In the genomic region with DNA sequence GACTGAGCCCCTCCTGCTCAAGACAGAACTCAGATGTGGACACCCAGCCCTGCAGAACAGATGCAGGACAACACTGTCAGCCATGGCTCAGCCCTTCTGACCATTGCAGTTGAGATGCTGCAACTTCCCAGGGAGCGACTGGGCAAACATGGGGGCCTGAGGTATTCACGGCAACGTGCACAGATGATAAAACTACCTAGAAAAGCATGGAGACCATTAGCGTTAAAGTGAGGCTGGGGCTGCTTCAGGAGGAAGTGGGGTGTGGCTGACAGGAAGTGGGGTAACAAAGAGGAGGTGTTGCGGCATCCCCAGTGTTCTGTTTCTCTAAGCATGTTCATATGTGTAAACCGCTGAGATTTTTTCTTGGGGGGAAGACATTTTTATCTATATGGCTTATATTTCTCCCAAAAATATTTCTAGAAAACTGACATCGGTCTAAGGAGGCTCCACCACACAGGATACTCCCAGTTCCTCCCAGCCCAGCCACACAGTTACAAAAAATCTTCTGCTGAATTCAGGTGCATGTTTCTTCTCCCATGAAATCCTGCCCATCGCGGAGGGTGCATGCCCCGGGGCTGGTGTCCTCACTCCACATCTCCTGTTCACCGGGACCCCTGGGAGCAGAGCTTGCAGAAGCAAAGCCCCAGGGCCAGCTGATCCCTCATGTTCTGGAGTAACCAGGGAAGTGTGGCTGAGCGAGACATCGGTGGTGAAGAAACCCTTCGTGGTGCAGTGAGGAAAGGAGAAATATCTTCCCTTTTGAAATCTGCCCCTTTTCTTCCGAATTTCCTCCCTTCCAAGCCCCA, we compare ENCODE assay signal across 12 cellular contexts. TPM values are rescaled to one million over a fixed set of nuclear protein-coding genes. Genes with fewer than 3 reads are reported as not detected.
DNase-seq lines count a peak whose midpoint lies in the region; ATAC-seq, FAIRE-seq and TF ChIP-seq lines count a peak whose summit lies in the region.
"Had no signal": no experiment of that assay in that cellular context is flagged by ENCODE, and none has a peak within 500 bp of the region (broad histone marks: within the 10 kb centered on the region; RNA-seq: fewer than 3 reads in every experiment).

No MANE protein-coding gene starts in this region.

- no peak overlapping the region for H3K4me3 Mint-ChIP-seq in GM23338
- H3K4me3 Mint-ChIP-seq in T-helper 1 cell treated with Interleukin-12 subunit alpha and Interleukin-12 subunit beta and Interleukin-4 antibody, amounts not matched to agents 30 μg/mL and 1 μg/mL, for 36 hours = peak overlapping the region; percentile 53

- RAD21 ChIA-PET in GM12878 (lab: Charles Lee; ENCODE audit: unreplicated experiment) = no interaction called here

- H3F3A ChIP-seq in GM23338 (replicated peaks; ENCODE audit: low read depth) = no peaks in the 10 kb centered on the region

- H2AFZ ChIP-seq in GM23338 = 0 out of 2 replicates have a peak overlapping the region, but pooled peaks have one; percentile 59
- no peak overlapping the region; the same call in 1 of the 2 replicates for H2AFZ ChIP-seq in GM12878 (ENCODE audit: control insufficient read depth, low read depth, low read length)

- TF ChIP-seq EP300 in GM12878 (IDR thresholded peaks at IDR 0.05; ENCODE audit: borderline replicate concordance in 1 of 2, control insufficient read depth in 1 of 2, low read depth in 2 of 2, low read length in 2 of 2) = no peak

- no peak overlapping the region for H3K4me2 ChIP-seq in GM23338
- H3K4me2 ChIP-seq in GM12878 (ENCODE audit: control insufficient read depth, insufficient read depth) = no peak overlapping the region

- H3K9me3 ChIP-seq in GM12878 (replicated peaks; ENCODE audit: control insufficient read depth, insufficient read depth, low read length) (no peaks in the 10 kb centered on the region), neutrophil (no peaks in the 10 kb centered on the region)
- H3K9me3 ChIP-seq: ovary had no signal

- POLR2A ChIA-PET in GM12878 (lab: Charles Lee) = no interaction called here

- CTCF ChIA-PET in GM12878 (lab: Yijun Ruan, JAX) = no interaction called here

- WGBS in GM12878 (ENCODE audit: insufficient coverage, insufficient replicate concordance, low lambda C conversion rate, missing lambda C conversion rate) = 37% methylated on average over 15 of the region's 15 CpGs

- H3K36me3 ChIP-seq in GM23338 (ENCODE audit: insufficient read depth) (no peaks in the 10 kb centered on the region), GM12878 (ENCODE audit: control insufficient read depth in 2 of 2, insufficient read depth in 2 of 2, low read length in 1 of 2) (no peaks in the 10 kb centered on the region), neutrophil (peaks cover 24% of the 10 kb centered on the region)
- H3K36me3 ChIP-seq: ovary had no signal

- no peaks in the 10 kb centered on the region; the same call in 2 of the 3 replicates for H3K36me3 Mint-ChIP-seq in GM23338 (ENCODE audit: low read depth)
- no peaks in the 10 kb centered on the region for H3K36me3 Mint-ChIP-seq in T-helper 1 cell treated with Interleukin-12 subunit alpha and Interleukin-12 subunit beta and Interleukin-4 antibody, amounts not matched to agents 30 μg/mL and 1 μg/mL, for 36 hours (ENCODE audit: low read depth)

- H3K9me3 Mint-ChIP-seq in GM23338 = no peaks in the 10 kb centered on the region; the same call in 1 of the 3 replicates
- H3K9me3 Mint-ChIP-seq in T-helper 1 cell treated with Interleukin-12 subunit alpha and Interleukin-12 subunit beta and Interleukin-4 antibody, amounts not matched to agents 30 μg/mL and 1 μg/mL, for 36 hours = no peaks in the 10 kb centered on the region

- TF ChIP-seq POLR2A in GM12878 (IDR thresholded peaks at IDR 0.05; ENCODE audit: low read depth, low read length) = no peak

- H3K4me1 ChIP-seq in GM23338 (ENCODE audit: insufficient read depth) (no peaks in the 10 kb centered on the region), GM12878 (ENCODE audit: control insufficient read depth, insufficient read depth, low read length) (peaks cover 5% of the 10 kb centered on the region; the same call in 1 of the 2 replicates), neutrophil (ENCODE audit: control insufficient read depth in 1 of 2, insufficient read depth in 1 of 2, low read depth in 1 of 2, low read length in 1 of 2) (peaks cover 94 to 96% of the 10 kb centered on the region in 2 experiments)

- SMC1A ChIA-PET in GM12878 (lab: Charles Lee; ENCODE audit: uncharacterized antibody, unreplicated experiment) = no interaction called here

- H3K4me3 ChIP-seq in GM23338 = no peak overlapping the region
- H3K4me3 ChIP-seq in GM12878 = no peak overlapping the region
- H3K4me3 ChIP-seq in neutrophil (ENCODE audit: low read depth in 1 of 2, low read length in 1 of 2) = peak overlapping the region; percentile 71 to 95
- H3K4me3 ChIP-seq: ovary had no signal

- no TSS peak for BruUV-seq in GM12878 (replicated peaks; lab: Mats Ljungman, UMichigan)

- TF ChIP-seq CTCF in GM23338 (conservative IDR thresholded peaks at IDR 0.05; ENCODE audit: low read depth in 2 of 2) (no peak), GM12878 (IDR thresholded peaks at IDR 0.05 in 2 of 3, conservative IDR thresholded peaks at IDR 0.05 in 1 of 3; ENCODE audit: control insufficient read depth in 2 of 3, extremely low read depth in 1 of 3, insufficient read depth in 1 of 3, low read depth in 3 of 3, low read length in 3 of 3) (no peak), neutrophil (IDR thresholded peaks at IDR 0.05) (no peak)

- no peaks in the 10 kb centered on the region for H4K20me1 ChIP-seq in GM23338 (replicated peaks; ENCODE audit: insufficient read depth)
- no peaks in the 10 kb centered on the region for H4K20me1 ChIP-seq in GM12878 (ENCODE audit: control insufficient read depth, insufficient read depth)

- H3K9ac ChIP-seq in GM12878 (ENCODE audit: control insufficient read depth, insufficient read depth, low read length) = no peak overlapping the region

- H3K27me3 ChIP-seq in GM23338 (ENCODE audit: insufficient read depth) (no peaks in the 10 kb centered on the region), GM12878 (replicated peaks in 1 of 2; ENCODE audit: control insufficient read depth in 2 of 2, insufficient read depth in 2 of 2, low read length in 1 of 2) (peaks cover 0 to 3% of the 10 kb centered on the region in 2 experiments; a peak in 2 of 4 replicates), neutrophil (no peaks in the 10 kb centered on the region)
- H3K27me3 ChIP-seq: ovary had no signal

- no peak for DNase-seq in GM23338 (ENCODE audit: low spot score)
- no peak for DNase-seq in GM12878 (ENCODE audit: low read depth, low spot score)
- no peak for DNase-seq in globus pallidus (ENCODE audit: low spot score)
- no peak for DNase-seq in RKO (ENCODE audit: low spot score)
- DNase-seq in NCI-H226 = no peak
- no peak for DNase-seq in HCEC 1CT

- ATAC-seq in GM23338 (no peak), GM12878 (no peak)

- H3K27ac ChIP-seq in GM23338 (ENCODE audit: low read depth) = no peak overlapping the region
- H3K27ac ChIP-seq in GM12878 (ENCODE audit: control insufficient read depth, insufficient read depth) = no peak overlapping the region
- H3K27ac ChIP-seq in neutrophil = peak overlapping the region; percentile 98
- H3K27ac ChIP-seq: ovary had no signal

- H3K27ac Mint-ChIP-seq in GM23338 = no peak overlapping the region
- peak overlapping the region; percentile 82 for H3K27ac Mint-ChIP-seq in T-helper 1 cell treated with Interleukin-12 subunit alpha and Interleukin-12 subunit beta and Interleukin-4 antibody, amounts not matched to agents 30 μg/mL and 1 μg/mL, for 36 hours

- TF ChIP-seq RAD21 in GM12878 (IDR thresholded peaks at IDR 0.05; ENCODE audit: insufficient read depth, low read depth, low read length) = no peak

- no peaks in the 10 kb centered on the region for H3K9me2 ChIP-seq in GM23338 (ENCODE audit: insufficient read depth)

- peaks cover 20% of the 10 kb centered on the region for H3K27me3 Mint-ChIP-seq in GM23338 (ENCODE audit: insufficient read depth, low read depth, poor library complexity)
- peaks cover 10% of the 10 kb centered on the region for H3K27me3 Mint-ChIP-seq in T-helper 1 cell treated with Interleukin-12 subunit alpha and Interleukin-12 subunit beta and Interleukin-4 antibody, amounts not matched to agents 30 μg/mL and 1 μg/mL, for 36 hours (ENCODE audit: low read depth)

- H3K4me1 Mint-ChIP-seq in GM23338 = peaks cover 4% of the 10 kb centered on the region; the same call in 2 of the 3 replicates
- peaks cover 43% of the 10 kb centered on the region for H3K4me1 Mint-ChIP-seq in T-helper 1 cell treated with Interleukin-12 subunit alpha and Interleukin-12 subunit beta and Interleukin-4 antibody, amounts not matched to agents 30 μg/mL and 1 μg/mL, for 36 hours (ENCODE audit: low read depth)

- no peak for FAIRE-seq in GM12878 (lab: Jason Lieb, UNC)
- FAIRE-seq: GM19239 had no signal

- in situ Hi-C loops in GM12878 (cut with MboI) = no loop called here

- intact Hi-C loops in GM12878 (cut with micrococcal nuclease; ENCODE audit: unreplicated experiment) = no loop called here

- H3K79me2 ChIP-seq in GM23338 (replicated peaks; ENCODE audit: insufficient read depth) (no peaks in the 10 kb centered on the region), GM12878 (ENCODE audit: control insufficient read depth, insufficient read depth, low read length) (no peaks in the 10 kb centered on the region)

RNA-seq across cellular contexts. Expression of a gene that starts 1.1 kb away (rescaled TPM):
- total RNA-seq in GM23338 (2014; rRNA removed; shearing (Covaris generic)) = not detected in 2 replicates
- polyA plus RNA-seq in GM23338 (2016; fragmentation: Nextera tagmentation; extraction: Ambion mirVana) = not detected in 2 replicates
- total RNA-seq in GM12878 (2013; cell fraction: nucleolus; rRNA removed) = not detected in 2 replicates
- total RNA-seq in GM12878 (2014; rRNA removed) = not detected in 2 replicates
- total RNA-seq in GM12878 (2014; rRNA removed; fragmentation: Illumina TruSeq; extraction: Trizol) = not detected in 2 replicates
- total RNA-seq in GM12878 (2021) = not detected in 2 replicates
- not detected for polyA plus RNA-seq in GM12878 (2011; ENCODE audit: low read depth)
- polyA plus RNA-seq in GM12878 (2011; rRNA removed) = 0.10 TPM in 2 replicates
- polyA plus RNA-seq in GM12878 (2011; cell fraction: cytosol; rRNA removed) = 0.03 and 0.05 TPM in 2 replicates
- polyA plus RNA-seq in GM12878 (2011; cell fraction: nucleus; rRNA removed) = 0.07 and 0.30 TPM in 2 replicates
- not detected in 2 replicates for polyA plus RNA-seq in GM12878 (2012)
- not detected in 2 replicates for polyA plus RNA-seq in GM12878 (2014; fragmentation: Illumina TruSeq; extraction: Trizol)
- polyA plus RNA-seq in GM12878 (2014; fragmentation: Nextera tagmentation; extraction: Ambion mirVana) = not detected
- polyA plus RNA-seq in GM12878 (2014; rRNA removed) = not detected in 2 replicates
- not detected for polyA plus RNA-seq in GM12878 (2016; fragmentation: Nextera tagmentation; extraction: Ambion mirVana)
- 0.21 TPM in 1 of 2 replicates, not detected in the other for polyA minus RNA-seq in GM12878 (2011; rRNA and poly(A)+ RNA removed)
- polyA minus RNA-seq in GM12878 (2011; cell fraction: cytosol; rRNA and poly(A)+ RNA removed) = not detected in 2 replicates
- not detected in 2 replicates for polyA minus RNA-seq in GM12878 (2011; cell fraction: nucleus; rRNA and poly(A)+ RNA removed)
- total RNA-seq: RPMI7951 had no signal

RNA-seq across cellular contexts. Expression of a gene that starts 15.4 kb away (rescaled TPM):
- total RNA-seq in GM23338 (2014; rRNA removed; shearing (Covaris generic)) = 15.6 and 18.8 TPM in 2 replicates
- polyA plus RNA-seq in GM23338 (2016; fragmentation: Nextera tagmentation; extraction: Ambion mirVana) = 3.7 and 11.0 TPM in 2 replicates
- total RNA-seq in GM12878 (2013; cell fraction: nucleolus; rRNA removed) = 7.2 and 9.4 TPM in 2 replicates
- total RNA-seq in GM12878 (2014; rRNA removed) = 6.2 and 8.9 TPM in 2 replicates
- total RNA-seq in GM12878 (2014; rRNA removed; fragmentation: Illumina TruSeq; extraction: Trizol) = 0.51 and 0.54 TPM in 2 replicates
- 9.9 and 10.5 TPM in 2 replicates for total RNA-seq in GM12878 (2021)
- polyA plus RNA-seq in GM12878 (2011; ENCODE audit: low read depth) = 0.58 TPM
- polyA plus RNA-seq in GM12878 (2011; rRNA removed) = 1.4 and 3.0 TPM in 2 replicates
- 4.7 and 7.6 TPM in 2 replicates for polyA plus RNA-seq in GM12878 (2011; cell fraction: cytosol; rRNA removed)
- polyA plus RNA-seq in GM12878 (2011; cell fraction: nucleus; rRNA removed) = 25.5 and 26.3 TPM in 2 replicates
- polyA plus RNA-seq in GM12878 (2012) = 2.8 and 4.3 TPM in 2 replicates
- 0.59 and 0.71 TPM in 2 replicates for polyA plus RNA-seq in GM12878 (2014; fragmentation: Illumina TruSeq; extraction: Trizol)
- polyA plus RNA-seq in GM12878 (2014; fragmentation: Nextera tagmentation; extraction: Ambion mirVana) = under 1 TPM in 1 of 2 experiments, not detected in 1; 0.02 TPM
- polyA plus RNA-seq in GM12878 (2014; rRNA removed) = 5.8 and 8.1 TPM in 2 replicates
- polyA plus RNA-seq in GM12878 (2016; fragmentation: Nextera tagmentation; extraction: Ambion mirVana) = 1 to 10 TPM in 1 of 2 experiments, under 1 TPM in 1; 0.28 to 3.6 TPM
- polyA minus RNA-seq in GM12878 (2011; rRNA and poly(A)+ RNA removed) = 1.3 and 2.1 TPM in 2 replicates
- 2.4 and 2.9 TPM in 2 replicates for polyA minus RNA-seq in GM12878 (2011; cell fraction: cytosol; rRNA and poly(A)+ RNA removed)
- polyA minus RNA-seq in GM12878 (2011; cell fraction: nucleus; rRNA and poly(A)+ RNA removed) = 3.6 and 5.5 TPM in 2 replicates

RNA-seq across cellular contexts. Expression of a gene that starts 18.5 kb away (rescaled TPM):
- not detected in 2 replicates for total RNA-seq in GM23338 (2014; rRNA removed; shearing (Covaris generic))
- polyA plus RNA-seq in GM23338 (2016; fragmentation: Nextera tagmentation; extraction: Ambion mirVana) (not detected in 2 replicates), GM12878 (2011; rRNA removed) (0.06 and 0.15 TPM in 2 replicates), GM12878 (2014; fragmentation: Illumina TruSeq; extraction: Trizol) (not detected in 2 replicates), GM12878 (2014; fragmentation: Nextera tagmentation; extraction: Ambion mirVana) (not detected), GM12878 (2014; rRNA removed) (not detected in 2 replicates), GM12878 (2016; fragmentation: Nextera tagmentation; extraction: Ambion mirVana) (not detected)
- total RNA-seq in GM12878 (2013; cell fraction: nucleolus; rRNA removed) = not detected in 2 replicates
- total RNA-seq in GM12878 (2014; rRNA removed) (not detected in 2 replicates), GM12878 (2014; rRNA removed; fragmentation: Illumina TruSeq; extraction: Trizol) (not detected in 2 replicates), GM12878 (2021) (not detected in 2 replicates)
- not detected for polyA plus RNA-seq in GM12878 (2011; ENCODE audit: low read depth)
- 0.07 and 0.18 TPM in 2 replicates for polyA plus RNA-seq in GM12878 (2011; cell fraction: cytosol; rRNA removed)
- polyA plus RNA-seq in GM12878 (2011; cell fraction: nucleus; rRNA removed) = 0.18 and 0.21 TPM in 2 replicates
- polyA plus RNA-seq in GM12878 (2012) = not detected in 2 replicates
- not detected in 2 replicates for polyA minus RNA-seq in GM12878 (2011; rRNA and poly(A)+ RNA removed)
- polyA minus RNA-seq in GM12878 (2011; cell fraction: cytosol; rRNA and poly(A)+ RNA removed) = not detected in 2 replicates
- polyA minus RNA-seq in GM12878 (2011; cell fraction: nucleus; rRNA and poly(A)+ RNA removed) = not detected in 2 replicates
- total RNA-seq: M059J, RPMI7951 had no signal

RNA-seq across cellular contexts. Expression of a gene that starts 40.9 kb away (rescaled TPM):
- not detected in 2 replicates for total RNA-seq in GM23338 (2014; rRNA removed; shearing (Covaris generic))
- polyA plus RNA-seq in GM23338 (2016; fragmentation: Nextera tagmentation; extraction: Ambion mirVana) = 0.42 and 0.52 TPM in 2 replicates
- not detected in 2 replicates for total RNA-seq in GM12878 (2013; cell fraction: nucleolus; rRNA removed)
- not detected in 2 replicates for total RNA-seq in GM12878 (2014; rRNA removed)
- total RNA-seq in GM12878 (2014; rRNA removed; fragmentation: Illumina TruSeq; extraction: Trizol) = not detected in 2 replicates
- not detected in 2 replicates for total RNA-seq in GM12878 (2021)
- not detected for polyA plus RNA-seq in GM12878 (2011; ENCODE audit: low read depth)
- not detected in 2 replicates for polyA plus RNA-seq in GM12878 (2011; rRNA removed)
- polyA plus RNA-seq in GM12878 (2011; cell fraction: cytosol; rRNA removed) = not detected in 2 replicates
- polyA plus RNA-seq in GM12878 (2011; cell fraction: nucleus; rRNA removed) = 0.19 and 0.44 TPM in 2 replicates
- 0.13 and 0.39 TPM in 2 replicates for polyA plus RNA-seq in GM12878 (2012)
- polyA plus RNA-seq in GM12878 (2014; fragmentation: Illumina TruSeq; extraction: Trizol) = not detected in 2 replicates
- polyA plus RNA-seq in GM12878 (2014; fragmentation: Nextera tagmentation; extraction: Ambion mirVana) = not detected
- 0.10 TPM in 1 of 2 replicates, not detected in the other for polyA plus RNA-seq in GM12878 (2014; rRNA removed)
- not detected for polyA plus RNA-seq in GM12878 (2016; fragmentation: Nextera tagmentation; extraction: Ambion mirVana)
- not detected in 2 replicates for polyA minus RNA-seq in GM12878 (2011; rRNA and poly(A)+ RNA removed)
- not detected in 2 replicates for polyA minus RNA-seq in GM12878 (2011; cell fraction: cytosol; rRNA and poly(A)+ RNA removed)
- polyA minus RNA-seq in GM12878 (2011; cell fraction: nucleus; rRNA and poly(A)+ RNA removed) = not detected in 2 replicates
- total RNA-seq: M059J, RPMI7951 had no signal

RNA-seq across cellular contexts. Expression of a gene that starts 58.7 kb away (rescaled TPM):
- total RNA-seq in GM23338 (2014; rRNA removed; shearing (Covaris generic)) = 1.1 and 5.7 TPM in 2 replicates
- 3.6 and 4.5 TPM in 2 replicates for polyA plus RNA-seq in GM23338 (2016; fragmentation: Nextera tagmentation; extraction: Ambion mirVana)
- total RNA-seq in GM12878 (2013; cell fraction: nucleolus; rRNA removed) = not detected in 2 replicates
- not detected in 2 replicates for total RNA-seq in GM12878 (2014; rRNA removed)
- not detected in 2 replicates for total RNA-seq in GM12878 (2014; rRNA removed; fragmentation: Illumina TruSeq; extraction: Trizol)
- total RNA-seq in GM12878 (2021) = not detected in 2 replicates
- not detected for polyA plus RNA-seq in GM12878 (2011; ENCODE audit: low read depth)
- polyA plus RNA-seq in GM12878 (2011; rRNA removed) = not detected in 2 replicates
- polyA plus RNA-seq in GM12878 (2011; cell fraction: cytosol; rRNA removed) = not detected in 2 replicates
- polyA plus RNA-seq in GM12878 (2011; cell fraction: nucleus; rRNA removed) = not detected in 2 replicates
- not detected in 2 replicates for polyA plus RNA-seq in GM12878 (2012)
- polyA plus RNA-seq in GM12878 (2014; fragmentation: Illumina TruSeq; extraction: Trizol) = not detected in 2 replicates
- not detected for polyA plus RNA-seq in GM12878 (2014; fragmentation: Nextera tagmentation; extraction: Ambion mirVana)
- not detected in 2 replicates for polyA plus RNA-seq in GM12878 (2014; rRNA removed)
- polyA plus RNA-seq in GM12878 (2016; fragmentation: Nextera tagmentation; extraction: Ambion mirVana) = not detected
- not detected in 2 replicates for polyA minus RNA-seq in GM12878 (2011; rRNA and poly(A)+ RNA removed)
- polyA minus RNA-seq in GM12878 (2011; cell fraction: cytosol; rRNA and poly(A)+ RNA removed) = not detected in 2 replicates
- not detected in 2 replicates for polyA minus RNA-seq in GM12878 (2011; cell fraction: nucleus; rRNA and poly(A)+ RNA removed)
- total RNA-seq: M059J, RPMI7951 had no signal

Comparison
In these comparisons a context has a peak if more than half of its experiments do, and no peak if none do; other contexts are left out.
1. H3K4me3 ChIP-seq: peak in neutrophil (2 of 2); none in GM23338 (single experiment) and GM12878 (single experiment).